Comparison of ENCODE assay signal across 13 cellular contexts in the genomic region with DNA sequence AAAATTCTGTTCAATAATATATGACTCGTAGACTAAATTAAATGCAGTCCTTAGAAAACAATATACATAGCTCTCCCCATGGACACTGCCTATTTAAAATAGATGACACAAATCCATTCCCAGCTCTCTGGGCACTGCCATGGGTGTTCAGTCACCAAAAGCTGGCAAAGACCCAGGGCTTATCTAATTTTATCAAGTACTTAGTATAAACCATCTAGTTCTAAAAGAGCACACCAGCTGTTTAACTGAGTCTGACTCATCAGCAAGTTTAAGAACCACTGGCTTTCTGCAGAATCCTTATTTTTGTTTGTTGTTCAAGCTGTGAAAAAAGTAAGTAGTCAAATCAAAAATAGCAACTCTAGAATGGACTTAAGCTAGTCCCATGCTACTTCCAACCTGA.
A peak's percentile ranks its signal among the peaks of the same experiment; 100 is the strongest.
DNase-seq lines count a peak whose midpoint lies in the region; ATAC-seq, FAIRE-seq and TF ChIP-seq lines count a peak whose summit lies in the region.
"Had no signal": no experiment of that assay in that cellular context is flagged by ENCODE, and none has a peak within 500 bp of the region (broad histone marks: within the 10 kb centered on the region; RNA-seq: fewer than 3 reads in every experiment).

No MANE protein-coding gene starts in this region.

- no peak overlapping the region for H3K4me3 ChIP-seq in dorsolateral prefrontal cortex
- H3K4me3 ChIP-seq in osteoblast (ENCODE audit: insufficient read depth, low read length) = no peak overlapping the region
- H3K4me3 ChIP-seq: skin epidermis had no signal

- H3K27me3 Mint-ChIP-seq in osteocyte (ENCODE audit: unreplicated experiment) = no peaks in the 10 kb centered on the region
- H3K27me3 Mint-ChIP-seq: stimulated activated memory B cell treated with anti-CD40 and anti-IgM and Interleukin-4, amounts not matched to agents 10 μg/mL and 1 μg/mL and 100 μg/mL, for 72 hours had no signal

- intact Hi-C loops in dorsolateral prefrontal cortex (cut with DNase I) = no loop called here

- no peak overlapping the region for H2AFZ ChIP-seq in osteoblast (ENCODE audit: low read length)

- peaks cover 7% of the 10 kb centered on the region for H4K20me1 ChIP-seq in osteoblast (ENCODE audit: insufficient read depth, low read length)

- peaks cover 30% of the 10 kb centered on the region for H3K4me1 Mint-ChIP-seq in osteocyte (ENCODE audit: unreplicated experiment)
- H3K4me1 Mint-ChIP-seq: stimulated activated memory B cell treated with anti-CD40 and anti-IgM and Interleukin-4, amounts not matched to agents 10 μg/mL and 1 μg/mL and 100 μg/mL, for 72 hours had no signal

- H3K79me2 ChIP-seq in osteoblast (ENCODE audit: insufficient read depth, low read length) = peaks cover 10% of the 10 kb centered on the region

- DNase-seq in Caki2 (ENCODE audit: low read depth) = peak; percentile 18
- peak; percentile 96 for DNase-seq in M059J (ENCODE audit: low read depth)
- peak in 3 of 10 donors; percentile 42 to 71 (median 46) for DNase-seq in dorsolateral prefrontal cortex
- peak; percentile 68 for DNase-seq in osteoblast (ENCODE audit: insufficient read length, low spot score, missing footprints)
- no peak for DNase-seq in GM13977 (ENCODE audit: low spot score)
- no peak for DNase-seq in osteocyte (ENCODE audit: extremely low spot score, unreplicated experiment)
- DNase-seq in urothelium cell line (ENCODE audit: low spot score) = no peak
- DNase-seq: KBM-7, NCI-H774 had no signal

- H3K27ac ChIP-seq in dorsolateral prefrontal cortex (peak overlapping the region in 52 of 59 donors; percentile 10 to 89 (median 63)), osteoblast (ENCODE audit: low read depth, low read length) (no peak overlapping the region)
- H3K27ac ChIP-seq: skin epidermis had no signal

- no peak overlapping the region for H3K27ac Mint-ChIP-seq in osteocyte (ENCODE audit: unreplicated experiment)
- H3K27ac Mint-ChIP-seq: stimulated activated memory B cell treated with anti-CD40 and anti-IgM and Interleukin-4, amounts not matched to agents 10 μg/mL and 1 μg/mL and 100 μg/mL, for 72 hours had no signal

- no peak for ATAC-seq in HG02623 (IDR thresholded peaks at IDR 0.05; ENCODE audit: unreplicated experiment)
- ATAC-seq: stimulated activated memory B cell treated with anti-CD40 and anti-IgM and Interleukin-4, amounts not matched to agents 10 μg/mL and 1 μg/mL and 100 μg/mL, for 72 hours had no signal

- H3K27me3 ChIP-seq in dorsolateral prefrontal cortex (no peaks in the 10 kb centered on the region), osteoblast (ENCODE audit: insufficient read depth, low read length) (no peaks in the 10 kb centered on the region)

- FAIRE-seq in urothelium cell line (lab: Jason Lieb, UNC) = no peak
- FAIRE-seq: TTC549 had no signal

- in situ Hi-C loops in Caki2 (cut with HindIII; ENCODE audit: low pct_unique_long_range_greater_than_20kb, low sequenced_read_pairs) (no loop called here), GM13977 (cut with MboI; ENCODE audit: low pct_unique_long_range_greater_than_20kb, low sequenced_read_pairs, unreplicated experiment) (no loop called here)

- no peaks in the 10 kb centered on the region for H3K9me3 ChIP-seq in osteoblast (ENCODE audit: low read depth, low read length)

- peaks cover 13% of the 10 kb centered on the region for H3K9me3 Mint-ChIP-seq in osteocyte (ENCODE audit: unreplicated experiment)

- TF ChIP-seq CTCF in dorsolateral prefrontal cortex (IDR thresholded peaks at IDR 0.05 in 54 of 56, conservative IDR thresholded peaks at IDR 0.05 in 2 of 56; ENCODE audit: low read depth in 1 of 56, partially characterized antibody in 56 of 56) (no peak), osteoblast (IDR thresholded peaks at IDR 0.05; ENCODE audit: extremely low read depth, low read depth, low read length) (no peak), GM13977 (IDR thresholded peaks at IDR 0.05; ENCODE audit: extremely low read depth, insufficient read depth, missing control alignments) (no peak), osteocyte (IDR thresholded peaks at IDR 0.05) (no peak)

- no peaks in the 10 kb centered on the region for H3K4me1 ChIP-seq in osteoblast (ENCODE audit: insufficient read depth, low read length)

- H3K36me3 ChIP-seq in osteoblast (ENCODE audit: insufficient read depth, low read length) = peaks cover 26% of the 10 kb centered on the region

- no peak overlapping the region for H3K4me2 ChIP-seq in osteoblast (ENCODE audit: insufficient read depth, low read length)

- no peak overlapping the region for H3K4me3 Mint-ChIP-seq in osteocyte (ENCODE audit: unreplicated experiment)
- H3K4me3 Mint-ChIP-seq: stimulated activated memory B cell treated with anti-CD40 and anti-IgM and Interleukin-4, amounts not matched to agents 10 μg/mL and 1 μg/mL and 100 μg/mL, for 72 hours had no signal

- peaks cover 47% of the 10 kb centered on the region for H3K36me3 Mint-ChIP-seq in osteocyte (ENCODE audit: unreplicated experiment)

Comparison
In these comparisons a context has a peak if more than half of its experiments do, and no peak if none do; other contexts are left out.
1. DNase-seq: peak in Caki2 (single experiment), M059J (single experiment) and osteoblast (single experiment); none in GM13977 (single experiment), osteocyte (single experiment) and urothelium cell line (single experiment).